18 cellular contexts compared by ENCODE assay signal in the genomic region with DNA sequence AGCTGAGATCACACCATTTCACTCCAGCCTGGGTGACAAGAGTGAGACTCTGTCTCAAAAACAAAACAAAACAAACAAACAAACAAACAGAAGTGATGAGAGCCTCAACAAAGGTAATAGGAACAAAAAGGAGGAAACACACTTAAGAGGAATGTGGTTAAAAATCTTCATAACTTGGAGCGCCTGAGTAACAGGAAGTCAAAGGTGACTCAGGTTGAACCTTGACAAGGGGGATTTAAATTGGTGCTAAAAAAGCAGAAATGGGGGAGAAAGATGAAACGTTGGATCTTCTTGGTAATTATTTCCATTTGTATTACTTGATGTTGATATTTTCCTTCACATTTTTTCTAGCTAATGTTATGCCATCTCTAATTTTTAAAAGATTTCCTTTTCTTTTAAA.
"Had no signal": no experiment of that assay in that cellular context is flagged by ENCODE, and none has a peak within 500 bp of the region (broad histone marks: within the 10 kb centered on the region; RNA-seq: fewer than 3 reads in every experiment).

No MANE protein-coding gene starts in this region.

- DNase-seq: activated CD4-positive, alpha-beta T cell treated with anti-CD3 and anti-CD28 coated beads for 1 hour; activated CD4-positive, alpha-beta T cell treated with anti-CD3 and anti-CD28 coated beads, Interleukin-2, amount 50 U/mL, for 4 hours; activated naive CD4-positive, alpha-beta T cell treated with anti-CD3 and anti-CD28 coated beads for 36 hours; activated naive CD8-positive, alpha-beta T cell treated with anti-CD3 and anti-CD28 coated beads, Interleukin-2, amount 50 U/mL, for 24 hours; aorta; foreskin fibroblast; left cardiac atrium; lower lobe of right lung; midbrain; stimulated activated CD4-positive, alpha-beta T cell treated with anti-CD3 and anti-CD28 coated beads, Interleukin-1b, Interleukin-23, amount 100 ng/mL, for 48 hours; T-helper 1 cell; upper lobe of right lung had no signal

- H3K27ac Mint-ChIP-seq: activated naive CD4-positive, alpha-beta T cell treated with anti-CD3 and anti-CD28 coated beads for 36 hours; activated naive CD8-positive, alpha-beta T cell treated with anti-CD3 and anti-CD28 coated beads, Interleukin-2, amount 50 U/mL, for 24 hours; activated T-helper 17 cell treated with anti-CD3 and anti-CD28 coated beads, Interleukin-2, amount 50 U/mL, for 72 hours had no signal

- H3K27me3 Mint-ChIP-seq: activated naive CD8-positive, alpha-beta T cell treated with anti-CD3 and anti-CD28 coated beads, Interleukin-2, amount 50 U/mL, for 24 hours; activated T-helper 17 cell treated with anti-CD3 and anti-CD28 coated beads, Interleukin-2, amount 50 U/mL, for 72 hours had no signal

- H3K9me3 Mint-ChIP-seq: activated naive CD8-positive, alpha-beta T cell treated with anti-CD3 and anti-CD28 coated beads, Interleukin-2, amount 50 U/mL, for 24 hours had no signal

- H3K4me1 Mint-ChIP-seq: activated T-helper 17 cell treated with anti-CD3 and anti-CD28 coated beads, Interleukin-2, amount 50 U/mL, for 72 hours had no signal

- H3K27ac ChIP-seq: breast epithelium, lower lobe of right lung, neutrophil, parathyroid adenoma, thoracic aorta, upper lobe of right lung, VCaP had no signal

- H3K4me3 Mint-ChIP-seq: activated naive CD4-positive, alpha-beta T cell treated with anti-CD3 and anti-CD28 coated beads for 36 hours; activated naive CD8-positive, alpha-beta T cell treated with anti-CD3 and anti-CD28 coated beads, Interleukin-2, amount 50 U/mL, for 24 hours; activated T-helper 17 cell treated with anti-CD3 and anti-CD28 coated beads, Interleukin-2, amount 50 U/mL, for 72 hours had no signal
